14 cellular contexts compared by ENCODE assay signal in genomic region chr13:77009011-77009410, GRCh38. TPM values are rescaled to one million over a fixed set of nuclear protein-coding genes. Genes with fewer than 3 reads are reported as not detected.
DNase-seq lines count a peak whose midpoint lies in the region; ATAC-seq and TF ChIP-seq lines count a peak whose summit lies in the region.
"Had no signal": no experiment of that assay in that cellular context is flagged by ENCODE, and none has a peak within 500 bp of the region (broad histone marks: within the 10 kb centered on the region; RNA-seq: fewer than 3 reads in every experiment).

No MANE protein-coding gene starts in this region.

- H3K27me3 ChIP-seq in thyroid gland (no peaks in the 10 kb centered on the region), prostate gland (replicated peaks; ENCODE audit: insufficient read depth) (no peaks in the 10 kb centered on the region)
- H3K27me3 ChIP-seq: vagina had no signal

- H3K27ac Mint-ChIP-seq in activated naive CD8-positive, alpha-beta T cell, result peak overlapping the region; percentile 76
- no peak overlapping the region for H3K27ac Mint-ChIP-seq in osteocyte (ENCODE audit: unreplicated experiment)

- H3K36me3 ChIP-seq in thyroid gland (peaks cover 31 to 33% of the 10 kb centered on the region in 2 donors), prostate gland (no peaks in the 10 kb centered on the region)

- peaks cover 10% of the 10 kb centered on the region for H3K36me3 Mint-ChIP-seq in activated naive CD8-positive, alpha-beta T cell
- peaks cover 52% of the 10 kb centered on the region for H3K36me3 Mint-ChIP-seq in osteocyte (ENCODE audit: unreplicated experiment)

- H3K4me3 ChIP-seq in thyroid gland (replicated peaks in 1 of 3) (no peak overlapping the region), prostate gland (no peak overlapping the region)
- H3K4me3 ChIP-seq: vagina had no signal

- peaks cover 39 to 51% of the 10 kb centered on the region in 2 donors for H3K4me1 ChIP-seq in thyroid gland
- no peaks in the 10 kb centered on the region for H3K4me1 ChIP-seq in prostate gland (replicated peaks)

- WGBS in thyroid gland, 2 donors, result 82 to 87% methylated on average over 2 of the region's 2 CpGs
- WGBS in prostate gland, result 95% methylated on average over 2 of the region's 2 CpGs

- H3K27ac ChIP-seq in thyroid gland (peak overlapping the region; percentile 80 to 84 (median 81)), prostate gland (no peak overlapping the region)
- H3K27ac ChIP-seq: vagina had no signal

- TF ChIP-seq POLR2A in thyroid gland (IDR thresholded peaks at IDR 0.05), result no peak
- no peak for TF ChIP-seq POLR2A in prostate gland (IDR thresholded peaks at IDR 0.05)

- peak; percentile 76 for ATAC-seq in Right ventricle myocardium superior (ENCODE audit: poor library complexity)
- ATAC-seq in HG02798 (IDR thresholded peaks at IDR 0.05; ENCODE audit: poor library complexity, unreplicated experiment), result peak; percentile 41

- H3K4me1 Mint-ChIP-seq in activated naive CD8-positive, alpha-beta T cell (ENCODE audit: low read depth), result peaks cover 56% of the 10 kb centered on the region
- peaks cover 2% of the 10 kb centered on the region for H3K4me1 Mint-ChIP-seq in osteocyte (ENCODE audit: unreplicated experiment)

- H3K9me3 ChIP-seq in thyroid gland (no peaks in the 10 kb centered on the region), prostate gland (no peaks in the 10 kb centered on the region)
- H3K9me3 ChIP-seq: vagina had no signal

- no peak overlapping the region for H3K4me3 Mint-ChIP-seq in activated naive CD8-positive, alpha-beta T cell
- H3K4me3 Mint-ChIP-seq in osteocyte (ENCODE audit: unreplicated experiment), result no peak overlapping the region
- H3K4me3 Mint-ChIP-seq: activated naive CD8-positive, alpha-beta T cell treated with anti-CD3 and anti-CD28 coated beads, Interleukin-2, amount 10 ng/mL, durations not matched to agents 7 days and 5 days had no signal

- no peak for TF ChIP-seq CTCF in thyroid gland (IDR thresholded peaks at IDR 0.05)
- TF ChIP-seq CTCF in osteocyte (IDR thresholded peaks at IDR 0.05), result no peak
- no peak for TF ChIP-seq CTCF in prostate gland (IDR thresholded peaks at IDR 0.05)

- no peaks in the 10 kb centered on the region for H3K9me3 Mint-ChIP-seq in activated naive CD8-positive, alpha-beta T cell (ENCODE audit: low read depth)
- H3K9me3 Mint-ChIP-seq in osteocyte (ENCODE audit: unreplicated experiment), result no peaks in the 10 kb centered on the region
- H3K9me3 Mint-ChIP-seq: activated naive CD8-positive, alpha-beta T cell treated with anti-CD3 and anti-CD28 coated beads, Interleukin-2, amount 10 ng/mL, durations not matched to agents 7 days and 5 days had no signal

- no peaks in the 10 kb centered on the region for H3K27me3 Mint-ChIP-seq in activated naive CD8-positive, alpha-beta T cell
- H3K27me3 Mint-ChIP-seq in osteocyte (ENCODE audit: unreplicated experiment), result no peaks in the 10 kb centered on the region
- H3K27me3 Mint-ChIP-seq: activated naive CD8-positive, alpha-beta T cell treated with anti-CD3 and anti-CD28 coated beads, Interleukin-2, amount 10 ng/mL, durations not matched to agents 7 days and 5 days had no signal

- DNase-seq in Right ventricle myocardium superior (no peak), cardiac septum (ENCODE audit: low spot score) (no peak), thyroid gland (peak in 1 of 2 donors; percentile 27), osteocyte (ENCODE audit: extremely low spot score, unreplicated experiment) (no peak), prostate gland (ENCODE audit: low spot score) (no peak), NCI-H2196 treated with DMSO at 0.1 percent for 48 hours (lab: John Stamatoyannopoulos, UW; ENCODE audit: unreplicated experiment) (no peak)
- DNase-seq: activated CD4-positive, alpha-beta T cell treated with anti-CD3 and anti-CD28 coated beads for 4 hours; activated naive CD8-positive, alpha-beta T cell treated with anti-CD3 and anti-CD28 coated beads, Interleukin-2, amount 10 ng/mL, durations not matched to agents 7 days and 5 days; NCI-H1105; stimulated activated CD4-positive, alpha-beta T cell treated with anti-CD3 and anti-CD28 coated beads, Interleukin-2, amount 100 ng/mL, for 24 hours; SW 1271 had no signal

- intact Hi-C loops in Right ventricle myocardium superior (cut with DNase I) (no loop called here), cardiac septum (cut with DNase I) (no loop called here), thyroid gland (cut with DNase I) (no loop called here), prostate gland (cut with DNase I) (no loop called here)

RNA-seq across cellular contexts. Expression of gene CLN5, which starts 17.1 kb away (rescaled TPM):
- total RNA-seq in Right ventricle myocardium superior (15.0 TPM), cardiac septum (13.4 TPM), thyroid gland (100 to 1,000 TPM in 3 of 4 donors, 10 to 100 TPM in 1; 89.2 to 204 (median 173) TPM), osteocyte (42.3 and 43.3 TPM in 2 replicates), prostate gland (10 to 100 TPM; 27.1 to 34.3 TPM)

RNA-seq across cellular contexts. Expression of gene FBXL3, which starts 17.9 kb away (rescaled TPM):
- total RNA-seq in Right ventricle myocardium superior, result 27.6 TPM
- total RNA-seq in cardiac septum, result 35.1 TPM
- 100 to 1,000 TPM; 144 to 164 (median 155) TPM for total RNA-seq in thyroid gland
- total RNA-seq in osteocyte, result 43.0 and 43.6 TPM in 2 replicates
- total RNA-seq in prostate gland, result 100 to 1,000 TPM in 1 of 2 donors, 10 to 100 TPM in 1; 85.6 to 113 TPM

Comparison
In these comparisons a context has a peak if more than half of its experiments do, and no peak if none do; other contexts are left out.
1. H3K27ac ChIP-seq: peak in thyroid gland (3 of 3); none in prostate gland (0 of 2).